Comparison of ENCODE assay signal across 9 cellular contexts in genomic region chr2:188770296-188770695, GRCh38.
"Had no signal": no experiment of that assay in that cellular context is flagged by ENCODE, and none has a peak within 500 bp of the region (broad histone marks: within the 10 kb centered on the region; RNA-seq: fewer than 3 reads in every experiment).

No MANE protein-coding gene starts in this region.

- H3K4me1 ChIP-seq: HAP-1 had no signal

- H2AFZ ChIP-seq: GM23248, GM23338 had no signal

- H3K27ac ChIP-seq: GM23248 had no signal

- H3K36me3 ChIP-seq: HAP-1 had no signal

- H3K4me2 ChIP-seq: GM23338 had no signal

- ATAC-seq: GM23338, HCT116 had no signal

- H3K9me3 ChIP-seq: HAP-1 had no signal

- H3K4me3 ChIP-seq: GM23248, GM23338, HAP-1 had no signal

- H3K9ac ChIP-seq: GM23248 had no signal

- DNase-seq: GM23248, GOT3, H7, H9, HCEC 1CT, HFFc6 had no signal
